10 cellular contexts compared by ENCODE assay signal in genomic region chr3:17103579-17103978, GRCh38.
"Had no signal": no experiment of that assay in that cellular context is flagged by ENCODE, and none has a peak within 500 bp of the region (broad histone marks: within the 10 kb centered on the region; RNA-seq: fewer than 3 reads in every experiment).

No MANE protein-coding gene starts in this region.

- DNase-seq: GM23248, GOT3, H7, H9, HCEC 1CT, HFFc6 had no signal

- FAIRE-seq: H1 had no signal

- H3K27ac ChIP-seq: GM23248 had no signal

- ATAC-seq: GM23338, HCT116 had no signal

- H3K9ac ChIP-seq: GM23248 had no signal

- H3K4me1 ChIP-seq: HAP-1 had no signal

- H3K4me3 ChIP-seq: GM23248, GM23338, HAP-1 had no signal

- H3K36me3 ChIP-seq: HAP-1 had no signal

- H2AFZ ChIP-seq: GM23248, GM23338 had no signal

- H3K9me3 ChIP-seq: HAP-1 had no signal

- H3K4me2 ChIP-seq: GM23338 had no signal
